Comparison of ENCODE assay signal across 1 cellular context in the genomic region with DNA sequence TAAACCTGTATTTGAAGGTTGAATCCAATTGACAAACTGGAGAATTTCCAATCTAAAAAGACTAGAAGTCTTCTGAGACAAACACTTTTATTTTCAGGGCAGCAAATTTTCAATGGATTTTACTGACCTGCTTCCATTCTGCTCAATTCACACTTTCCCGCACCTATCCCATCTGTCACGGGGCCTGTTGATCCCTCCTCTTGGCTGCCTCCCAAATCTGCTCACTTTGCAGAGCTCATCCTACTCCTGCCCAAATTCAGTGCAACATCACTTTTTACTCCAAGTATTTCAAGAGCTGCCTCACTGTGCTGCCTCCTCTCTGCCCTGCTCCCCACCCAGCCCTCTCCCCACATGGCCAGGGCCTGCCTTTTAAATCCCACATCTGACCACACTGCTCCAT.
TF ChIP-seq lines count a peak whose summit lies in the region.

No MANE protein-coding gene starts in this region.

TF ChIP-seq in WTC11, 78 proteins besides CTCF, POLR2A, EP300 and RAD21 (continued from another document):
- TF ChIP-seq, protein P1, sequence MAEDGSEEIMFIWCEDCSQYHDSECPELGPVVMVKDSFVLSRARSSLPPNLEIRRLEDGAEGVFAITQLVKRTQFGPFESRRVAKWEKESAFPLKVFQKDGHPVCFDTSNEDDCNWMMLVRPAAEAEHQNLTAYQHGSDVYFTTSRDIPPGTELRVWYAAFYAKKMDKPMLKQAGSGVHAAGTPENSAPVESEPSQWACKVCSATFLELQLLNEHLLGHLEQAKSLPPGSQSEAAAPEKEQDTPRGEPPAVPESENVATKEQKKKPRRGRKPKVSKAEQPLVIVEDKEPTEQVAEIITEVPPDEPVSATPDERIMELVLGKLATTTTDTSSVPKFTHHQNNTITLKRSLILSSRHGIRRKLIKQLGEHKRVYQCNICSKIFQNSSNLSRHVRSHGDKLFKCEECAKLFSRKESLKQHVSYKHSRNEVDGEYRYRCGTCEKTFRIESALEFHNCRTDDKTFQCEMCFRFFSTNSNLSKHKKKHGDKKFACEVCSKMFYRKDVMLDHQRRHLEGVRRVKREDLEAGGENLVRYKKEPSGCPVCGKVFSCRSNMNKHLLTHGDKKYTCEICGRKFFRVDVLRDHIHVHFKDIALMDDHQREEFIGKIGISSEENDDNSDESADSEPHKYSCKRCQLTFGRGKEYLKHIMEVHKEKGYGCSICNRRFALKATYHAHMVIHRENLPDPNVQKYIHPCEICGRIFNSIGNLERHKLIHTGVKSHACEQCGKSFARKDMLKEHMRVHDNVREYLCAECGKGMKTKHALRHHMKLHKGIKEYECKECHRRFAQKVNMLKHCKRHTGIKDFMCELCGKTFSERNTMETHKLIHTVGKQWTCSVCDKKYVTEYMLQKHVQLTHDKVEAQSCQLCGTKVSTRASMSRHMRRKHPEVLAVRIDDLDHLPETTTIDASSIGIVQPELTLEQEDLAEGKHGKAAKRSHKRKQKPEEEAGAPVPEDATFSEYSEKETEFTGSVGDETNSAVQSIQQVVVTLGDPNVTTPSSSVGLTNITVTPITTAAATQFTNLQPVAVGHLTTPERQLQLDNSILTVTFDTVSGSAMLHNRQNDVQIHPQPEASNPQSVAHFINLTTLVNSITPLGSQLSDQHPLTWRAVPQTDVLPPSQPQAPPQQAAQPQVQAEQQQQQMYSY (CRISPR knock-in tag; IDR thresholded peaks at IDR 0.05) = no peak
